Comparison of ENCODE assay signal across 8 cellular contexts in the genomic region with DNA sequence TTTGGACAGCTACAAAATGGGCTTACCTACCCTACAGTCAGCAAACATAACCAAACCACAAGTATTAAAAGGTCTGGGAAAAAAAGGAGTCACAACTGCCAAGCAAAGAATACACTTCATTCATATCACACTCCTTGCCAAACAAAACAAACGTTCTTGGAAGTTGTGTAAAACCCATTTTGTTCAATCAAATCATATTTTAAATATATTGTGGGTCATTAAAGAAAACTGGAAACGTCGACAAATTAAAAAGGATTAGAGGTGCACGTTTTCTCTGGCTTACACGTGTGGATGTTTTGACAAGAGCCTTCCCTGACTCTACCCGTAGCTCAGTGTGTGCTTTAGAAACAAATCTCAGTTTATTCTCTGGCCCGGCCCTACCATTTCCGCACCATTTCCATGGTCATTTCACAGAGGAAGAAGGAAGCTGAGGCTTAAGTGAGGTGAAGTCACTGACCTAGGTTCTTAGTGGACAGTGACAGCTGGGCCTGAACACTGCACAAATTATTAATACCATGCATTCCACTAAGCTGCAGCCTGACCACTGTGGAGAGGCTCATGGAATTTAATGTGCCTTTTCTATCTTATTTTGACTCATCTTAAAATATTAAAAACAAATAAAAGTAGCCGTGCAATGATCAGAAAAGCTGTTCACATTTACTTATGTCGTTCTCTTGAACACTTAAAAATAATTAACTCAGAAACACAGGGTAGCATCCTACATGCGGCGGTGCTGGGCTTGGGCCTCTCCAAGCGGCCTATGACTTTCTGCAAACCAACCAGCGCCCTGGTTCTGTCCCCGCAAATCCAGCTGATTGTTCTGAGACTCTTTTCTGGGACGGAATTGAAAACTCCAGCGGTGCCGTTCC. TPM values are rescaled to one million over a fixed set of nuclear protein-coding genes. Genes with fewer than 3 reads are reported as not detected.
DNase-seq lines count a peak whose midpoint lies in the region; ATAC-seq and TF ChIP-seq lines count a peak whose summit lies in the region.

No MANE protein-coding gene starts in this region.

- peak overlapping the region; percentile 58 to 75 for H3K9ac ChIP-seq in mucosa of rectum (ENCODE audit: low read depth in 1 of 2, low read length in 2 of 2)

- no peaks in the 10 kb centered on the region for H3K9me2 ChIP-seq in OCI-LY7 (ENCODE audit: insufficient read depth, low read length)

- H4K20me1 ChIP-seq in OCI-LY7 (ENCODE audit: insufficient read depth, low read length) = no peaks in the 10 kb centered on the region

- H3K4me1 ChIP-seq in OCI-LY7 (ENCODE audit: insufficient read depth, low read length, poor library complexity, severe bottlenecking) (peaks cover 42% of the 10 kb centered on the region), mucosa of rectum (ENCODE audit: control insufficient read depth in 2 of 2, insufficient read depth in 2 of 2, low read length in 2 of 2) (peaks cover 7 to 8% of the 10 kb centered on the region in 2 donors), aorta (ENCODE audit: control insufficient read depth in 1 of 2, insufficient read depth in 2 of 2, low read length in 2 of 2) (peaks cover 0 to 2% of the 10 kb centered on the region in 2 donors)
- peaks cover 6% of the 10 kb centered on the region for H3K4me1 ChIP-seq in effector memory CD4-positive, alpha-beta T cell (ENCODE audit: control insufficient read depth, insufficient read depth, low read length, poor library complexity, severe bottlenecking)

- TF ChIP-seq CTCF in GM12864 (IDR thresholded peaks at IDR 0.05; ENCODE audit: low read depth, low read length, missing control alignments) (no peak), OCI-LY7 (conservative IDR thresholded peaks at IDR 0.05; ENCODE audit: low read length) (no peak)

- CTCF ChIA-PET in OCI-LY7 (lab: Charles Lee; ENCODE audit: unreplicated experiment) = no interaction called here

- no peaks in the 10 kb centered on the region for H3K27me3 ChIP-seq in effector memory CD4-positive, alpha-beta T cell (replicated peaks; ENCODE audit: control insufficient read depth, insufficient read depth, low read length, poor library complexity, severe bottlenecking)
- H3K27me3 ChIP-seq in mucosa of rectum (ENCODE audit: control insufficient read depth in 2 of 2, insufficient read depth in 2 of 2, low read length in 2 of 2) (no peaks in the 10 kb centered on the region), aorta (ENCODE audit: control insufficient read depth in 1 of 2, insufficient read depth in 2 of 2, low read length in 1 of 2) (no peaks in the 10 kb centered on the region)

- peak; percentile 61 for ATAC-seq in aorta (ENCODE audit: low FRiP score)
- ATAC-seq in HG02642 (IDR thresholded peaks at IDR 0.05; ENCODE audit: poor library complexity, unreplicated experiment) = no peak
- no peak for ATAC-seq in HG02970 (IDR thresholded peaks at IDR 0.05; ENCODE audit: low FRiP score, unreplicated experiment)
- ATAC-seq in HG03520 (IDR thresholded peaks at IDR 0.05; ENCODE audit: unreplicated experiment) = no peak

- H3K79me2 ChIP-seq in OCI-LY7 (ENCODE audit: insufficient read depth, low read depth, low read length) = 0 out of 2 replicates have a peak, but pooled peaks cover 3% of the 10 kb centered on the region

- DNase-seq in GM12864 (ENCODE audit: low read depth) (no peak), OCI-LY7 (ENCODE audit: low spot score) (no peak), aorta (no peak)
- DNase-seq in effector memory CD4-positive, alpha-beta T cell = no peak

- H3K36me3 ChIP-seq in OCI-LY7 (ENCODE audit: insufficient read depth, low read length) (no peaks in the 10 kb centered on the region), mucosa of rectum (ENCODE audit: control insufficient read depth in 2 of 2, insufficient read depth in 2 of 2, low read length in 2 of 2) (no peaks in the 10 kb centered on the region), aorta (ENCODE audit: control insufficient read depth in 1 of 2, insufficient read depth in 2 of 2, low read length in 1 of 2) (no peaks in the 10 kb centered on the region)
- H3K36me3 ChIP-seq in effector memory CD4-positive, alpha-beta T cell (ENCODE audit: control insufficient read depth, insufficient read depth, low read length) = no peaks in the 10 kb centered on the region

- H3K27ac ChIP-seq in OCI-LY7 (ENCODE audit: low read depth, low read length, poor library complexity, severe bottlenecking) (peak overlapping the region; percentile 64), mucosa of rectum (ENCODE audit: low read depth in 2 of 2, low read length in 2 of 2) (peak overlapping the region; percentile 14 to 58), aorta (ENCODE audit: low read depth in 1 of 2, low read length in 2 of 2) (peak overlapping the region in 1 of 2 donors; percentile 30)
- peak overlapping the region; percentile 65 for H3K27ac ChIP-seq in effector memory CD4-positive, alpha-beta T cell (ENCODE audit: insufficient read depth, low read length, poor library complexity, severe bottlenecking)

- H3K4me3 ChIP-seq in GM12864 (ENCODE audit: low read depth, low read length) = peak overlapping the region; percentile 58
- H3K4me3 ChIP-seq in OCI-LY7 (ENCODE audit: low read depth, low read length, poor library complexity, severe bottlenecking) = peak overlapping the region; percentile 79
- peak overlapping the region; percentile 80 for H3K4me3 ChIP-seq in effector memory CD4-positive, alpha-beta T cell (ENCODE audit: insufficient read depth, low read depth, low read length, poor library complexity, severe bottlenecking)
- H3K4me3 ChIP-seq in mucosa of rectum (ENCODE audit: low read length in 2 of 2) = peak overlapping the region; percentile 69 to 80
- peak overlapping the region; percentile 62 to 73 for H3K4me3 ChIP-seq in aorta (ENCODE audit: low read length in 2 of 2)

- H2AFZ ChIP-seq in OCI-LY7 (ENCODE audit: low read length) = peak overlapping the region; percentile 89

- 5 to 9% methylated on average over 18 of the region's 18 CpGs for WGBS in aorta, 2 donors

- H3K9me3 ChIP-seq in OCI-LY7 (ENCODE audit: low read length) (no peaks in the 10 kb centered on the region), mucosa of rectum (ENCODE audit: control insufficient read depth in 2 of 2, low read length in 2 of 2) (no peaks in the 10 kb centered on the region), aorta (ENCODE audit: control insufficient read depth, low read length) (no peaks in the 10 kb centered on the region)
- no peaks in the 10 kb centered on the region for H3K9me3 ChIP-seq in effector memory CD4-positive, alpha-beta T cell (ENCODE audit: control insufficient read depth, low read length)

- intact Hi-C loops in OCI-LY7 (cut with micrococcal nuclease; ENCODE audit: unreplicated experiment) (no loop called here), aorta (cut with DNase I) (no loop called here)

- H3K4me2 ChIP-seq in OCI-LY7 (ENCODE audit: low read length) = peak overlapping the region; percentile 90

- BruUV-seq in OCI-LY7 (replicated peaks; lab: Mats Ljungman, UMichigan) = no TSS peak

- POLR2A ChIA-PET in OCI-LY7 (lab: Charles Lee) = interaction anchor here (0.6 to 1.2 kb wide), 3 partner anchors 27 to 982 kb away, joined by 3 to 4 read pairs (median 3); no protein-coding TSS in a partner anchor

RNA-seq across cellular contexts. Expression of a gene that starts 1.0 kb away (rescaled TPM):
- total RNA-seq in OCI-LY7 (2014; rRNA removed; shearing (Covaris generic)) = 2.7 and 2.9 TPM in 2 replicates
- total RNA-seq in OCI-LY7 (2022) (6.9 and 9.4 TPM in 2 replicates), aorta (10 to 100 TPM; 31.2 to 47.5 TPM)
- 10 to 100 TPM; 17.5 to 30.2 TPM for polyA plus RNA-seq in aorta

RNA-seq across cellular contexts. Expression of a gene that starts 38.2 kb away (rescaled TPM):
- not detected in 2 replicates for total RNA-seq in OCI-LY7 (2014; rRNA removed; shearing (Covaris generic))
- total RNA-seq in OCI-LY7 (2022) (not detected in 2 replicates), aorta (not detected)
- polyA plus RNA-seq in aorta = 1 to 10 TPM in 1 of 2 donors, not detected in 1; 1.1 TPM
